Comparison of ENCODE assay signal across 8 cellular contexts in the genomic region with DNA sequence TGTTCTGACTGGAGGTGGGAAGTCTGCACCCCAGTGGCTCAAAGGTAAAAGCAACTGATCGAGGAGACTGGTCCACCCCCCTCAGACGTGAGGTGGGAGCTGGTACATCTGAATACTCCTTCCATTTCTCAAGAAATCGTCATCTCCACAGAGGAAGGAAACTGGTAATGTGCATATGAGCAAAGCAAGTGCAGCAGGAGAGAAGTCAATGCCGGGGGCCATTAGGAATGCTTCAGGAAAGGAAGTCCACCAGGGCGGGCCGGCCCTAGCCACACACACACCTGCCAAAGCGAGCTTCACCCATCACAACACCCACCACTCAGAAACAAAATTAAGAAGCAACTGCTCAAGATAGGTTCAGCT.
DNase-seq lines count a peak whose midpoint lies in the region; ATAC-seq, FAIRE-seq and TF ChIP-seq lines count a peak whose summit lies in the region.
"Had no signal": no experiment of that assay in that cellular context is flagged by ENCODE, and none has a peak within 500 bp of the region (broad histone marks: within the 10 kb centered on the region; RNA-seq: fewer than 3 reads in every experiment).

No MANE protein-coding gene starts in this region.

- H3K4me3 ChIP-seq in HL-60 (replicated peaks; ENCODE audit: insufficient read depth, low read length) = no peak overlapping the region

- H3K27ac ChIP-seq in HL-60 (replicated peaks) = peak overlapping the region; percentile 83

- no peak overlapping the region for H3K27ac Mint-ChIP-seq in dendritic cell treated with granulocyte-macrophage colony-stimulating factor and Interleukin-4, amounts not matched to agents 40 ng/mL and 50 ng/mL, for 4 days
- peak overlapping the region; percentile 43 for H3K27ac Mint-ChIP-seq in stimulated activated memory B cell treated with anti-CD40 and anti-IgM and Interleukin-4, amounts not matched to agents 10 μg/mL and 1 μg/mL and 100 μg/mL, for 72 hours

- intact Hi-C loops in dendritic cell treated with granulocyte-macrophage colony-stimulating factor and Interleukin-4, amounts not matched to agents 40 ng/mL and 50 ng/mL, for 4 days (cut with micrococcal nuclease) = no loop called here

- no peaks in the 10 kb centered on the region for H3K9me3 Mint-ChIP-seq in dendritic cell treated with granulocyte-macrophage colony-stimulating factor and Interleukin-4, amounts not matched to agents 40 ng/mL and 50 ng/mL, for 4 days
- H3K9me3 Mint-ChIP-seq in stimulated activated memory B cell treated with anti-CD40 and anti-IgM and Interleukin-4, amounts not matched to agents 10 μg/mL and 1 μg/mL and 100 μg/mL, for 72 hours = no peaks in the 10 kb centered on the region

- peak overlapping the region; percentile 72 for H3K4me3 Mint-ChIP-seq in dendritic cell treated with granulocyte-macrophage colony-stimulating factor and Interleukin-4, amounts not matched to agents 40 ng/mL and 50 ng/mL, for 4 days
- H3K4me3 Mint-ChIP-seq in stimulated activated memory B cell treated with anti-CD40 and anti-IgM and Interleukin-4, amounts not matched to agents 10 μg/mL and 1 μg/mL and 100 μg/mL, for 72 hours = peak overlapping the region; percentile 30

- FAIRE-seq in GM19239 (lab: Jason Lieb, UNC) = no peak

- H3K4me1 Mint-ChIP-seq in dendritic cell treated with granulocyte-macrophage colony-stimulating factor and Interleukin-4, amounts not matched to agents 40 ng/mL and 50 ng/mL, for 4 days (ENCODE audit: low read depth) = peaks cover 50% of the 10 kb centered on the region
- peaks cover 7% of the 10 kb centered on the region for H3K4me1 Mint-ChIP-seq in stimulated activated memory B cell treated with anti-CD40 and anti-IgM and Interleukin-4, amounts not matched to agents 10 μg/mL and 1 μg/mL and 100 μg/mL, for 72 hours

- DNase-seq in HL-60 (ENCODE audit: low read depth in 1 of 2, low spot score in 1 of 2) (peak in 1 of 2 experiments; percentile 30), dedifferentiated amniotic fluid mesenchymal stem cell (ENCODE audit: extremely low spot score) (no peak), GM19239 (ENCODE audit: insufficient read length, low spot score) (no peak)
- DNase-seq: NCI-H2107 had no signal

- no peak for TF ChIP-seq CTCF in HL-60 (IDR thresholded peaks at IDR 0.05; ENCODE audit: insufficient read depth, low read length)

- H3K27me3 Mint-ChIP-seq in dendritic cell treated with granulocyte-macrophage colony-stimulating factor and Interleukin-4, amounts not matched to agents 40 ng/mL and 50 ng/mL, for 4 days = no peaks in the 10 kb centered on the region
- H3K27me3 Mint-ChIP-seq in stimulated activated memory B cell treated with anti-CD40 and anti-IgM and Interleukin-4, amounts not matched to agents 10 μg/mL and 1 μg/mL and 100 μg/mL, for 72 hours = no peaks in the 10 kb centered on the region

- ATAC-seq in GM18868 (IDR thresholded peaks at IDR 0.05; ENCODE audit: unreplicated experiment) = peak; percentile 25
- peak; percentile 52 for ATAC-seq in stimulated activated memory B cell treated with anti-CD40 and anti-IgM and Interleukin-4, amounts not matched to agents 10 μg/mL and 1 μg/mL and 100 μg/mL, for 72 hours
- ATAC-seq in GM19351 (IDR thresholded peaks at IDR 0.05; ENCODE audit: unreplicated experiment) = no peak

- H3K27me3 ChIP-seq in HL-60 (ENCODE audit: insufficient read depth, poor library complexity, severe bottlenecking) = no peaks in the 10 kb centered on the region

- peaks cover 24% of the 10 kb centered on the region for H3K36me3 Mint-ChIP-seq in dendritic cell treated with granulocyte-macrophage colony-stimulating factor and Interleukin-4, amounts not matched to agents 40 ng/mL and 50 ng/mL, for 4 days (ENCODE audit: low read depth)
- no peaks in the 10 kb centered on the region for H3K36me3 Mint-ChIP-seq in stimulated activated memory B cell treated with anti-CD40 and anti-IgM and Interleukin-4, amounts not matched to agents 10 μg/mL and 1 μg/mL and 100 μg/mL, for 72 hours
